Comparison of ENCODE assay signal across 34 cellular contexts in the genomic region with DNA sequence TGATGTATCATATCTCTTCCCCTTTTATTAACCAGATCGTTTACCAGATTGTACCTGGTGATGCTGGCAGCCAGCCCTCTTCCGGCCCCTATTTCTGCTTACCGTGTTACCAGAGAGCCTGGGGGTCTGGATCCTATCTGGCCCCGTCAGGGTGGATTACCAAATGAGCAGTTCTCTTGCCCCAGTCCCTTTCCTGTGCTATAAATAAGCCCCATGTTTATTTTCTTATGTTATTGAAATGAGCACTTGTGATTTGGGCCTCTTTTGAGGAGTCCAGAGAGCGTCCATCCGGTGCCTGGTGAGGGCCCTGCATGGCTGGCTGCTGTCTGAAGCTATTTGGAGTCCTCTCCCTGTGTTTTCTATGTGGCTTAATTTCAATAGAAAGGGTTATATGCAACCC. TPM values are rescaled to one million over a fixed set of nuclear protein-coding genes. Genes with fewer than 3 reads are reported as not detected.
"Had no signal": no experiment of that assay in that cellular context is flagged by ENCODE, and none has a peak within 500 bp of the region (broad histone marks: within the 10 kb centered on the region; RNA-seq: fewer than 3 reads in every experiment).

No MANE protein-coding gene starts in this region.

- DNase-seq: activated effector memory CD4-positive, alpha-beta T cell treated with anti-CD3 and anti-CD28 coated beads, Interleukin-2, amount 50 U/mL, for 16 hours; activated effector memory CD4-positive, alpha-beta T cell treated with Interleukin-2 at 50 U/mL for 16 hours; activated gamma-delta T cell; activated gamma-delta T cell treated with Interleukin-2 at 50 U/mL for 16 hours; activated naive CD4-positive, alpha-beta T cell; activated naive CD4-positive, alpha-beta T cell treated with anti-CD3 and anti-CD28 coated beads for 36 hours; activated naive CD4-positive, alpha-beta T cell treated with anti-CD3 and anti-CD28 coated beads, Interleukin-2, amount 10 ng/mL, durations not matched to agents 7 days and 5 days; activated naive CD4-positive, alpha-beta T cell treated with anti-CD3 and anti-CD28 coated beads, Interleukin-2, amount 50 U/mL, for 16 hours; activated naive CD4-positive, alpha-beta T cell treated with Interleukin-2 at 50 U/mL for 16 hours; activated naive CD8-positive, alpha-beta T cell treated with anti-CD3 and anti-CD28 coated beads for 36 hours; activated naive CD8-positive, alpha-beta T cell treated with anti-CD3 and anti-CD28 coated beads, Interleukin-2, amount 10 ng/mL, durations not matched to agents 7 days and 5 days; activated naive CD8-positive, alpha-beta T cell treated with anti-CD3 and anti-CD28 coated beads, Interleukin-2, amount 50 U/mL, for 24 hours; activated T-cell treated with anti-CD3 and anti-CD28 coated beads, Interleukin-2, amount 50 U/mL, for 4 hours; activated T-cell treated with anti-CD3 and anti-CD28 coated beads, Interleukin-2, amount 50 U/mL, for 48 hours; activated T-cell treated with anti-CD3 and anti-CD28 coated beads, Interleukin-2, amount 50 U/mL, for 72 hours; adrenal gland; amniotic stem cell; amygdala; anterior cingulate cortex; aorta; body of pancreas; brain microvascular endothelial cell; caudate nucleus; central memory CD4-positive, alpha-beta T cell; cerebellar nuclear complex had no signal

- H3K4me1 ChIP-seq: adrenal gland, ascending aorta, body of pancreas, breast epithelium had no signal

- ATAC-seq: activated naive CD4-positive, alpha-beta T cell treated with anti-CD3 and anti-CD28 coated beads, Interleukin-2, amount 50 U/mL, for 72 hours; activated naive CD8-positive, alpha-beta T cell treated with anti-CD3 and anti-CD28 coated beads, Interleukin-2, amount 50 U/mL, for 24 hours; activated T-cell treated with anti-CD3 and anti-CD28 coated beads, Interleukin-2, amount 50 U/mL, for 4 hours; activated T-cell treated with anti-CD3 and anti-CD28 coated beads, Interleukin-2, amount 50 U/mL, for 72 hours; activated T-helper 17 cell treated with anti-CD3 and anti-CD28 coated beads, Interleukin-2, amount 50 U/mL, for 72 hours; body of pancreas had no signal

- H3K4me3 ChIP-seq: adrenal gland, ascending aorta, body of pancreas, breast epithelium, cardiac muscle cell had no signal

- H3K36me3 ChIP-seq: adrenal gland, brain microvascular endothelial cell, breast epithelium, cardiac muscle cell had no signal

- H3K27ac ChIP-seq: adrenal gland, ascending aorta, body of pancreas, brain microvascular endothelial cell, breast epithelium, cardiac muscle cell had no signal

- H3K27me3 ChIP-seq: adrenal gland, ascending aorta, body of pancreas, brain microvascular endothelial cell, breast epithelium, cardiac muscle cell had no signal

RNA-seq across cellular contexts. Expression of a gene that starts 59.5 kb away (rescaled TPM):
- total RNA-seq: activated naive CD4-positive, alpha-beta T cell treated with anti-CD3 and anti-CD28 coated beads for 36 hours; activated naive CD4-positive, alpha-beta T cell treated with anti-CD3 and anti-CD28 coated beads, Interleukin-2, amount 50 U/mL, for 72 hours; activated naive CD8-positive, alpha-beta T cell treated with anti-CD3 and anti-CD28 coated beads for 36 hours; activated naive CD8-positive, alpha-beta T cell treated with anti-CD3 and anti-CD28 coated beads, Interleukin-2, amount 10 ng/mL, durations not matched to agents 7 days and 5 days; activated T-cell treated with anti-CD3 and anti-CD28 coated beads, Interleukin-2, amount 50 U/mL, for 4 hours; activated T-cell treated with anti-CD3 and anti-CD28 coated beads, Interleukin-2, amount 50 U/mL, for 72 hours; activated T-helper 1 cell treated with anti-CD3 and anti-CD28 coated beads, Interleukin-12 subunit alpha, Interleukin-12 subunit beta, Interleukin-2, Interleukin-4 antibody, amounts not matched to agents 30 ng/mL and 10 ng/mL and 1 ng/mL, durations not matched to agents 14 hours and 24 hours and 36 hours; activated T-helper 17 cell treated with anti-CD3 and anti-CD28 coated beads, Interleukin-2, amount 50 U/mL, for 72 hours; activated T-helper 2 cell treated with anti-CD3 and anti-CD28 coated beads, Interferon-gamma antibody, Interleukin-2, Interleukin-4, amounts not matched to agents 10 μg/mL and 5 μg/mL and 100 μg/mL, durations not matched to agents 14 hours and 24 hours and 36 hours; adrenal gland; ascending aorta; astrocyte; body of pancreas; chondrocyte had no signal
- polyA plus RNA-seq: cardiac muscle cell had no signal
